In the genomic region with DNA sequence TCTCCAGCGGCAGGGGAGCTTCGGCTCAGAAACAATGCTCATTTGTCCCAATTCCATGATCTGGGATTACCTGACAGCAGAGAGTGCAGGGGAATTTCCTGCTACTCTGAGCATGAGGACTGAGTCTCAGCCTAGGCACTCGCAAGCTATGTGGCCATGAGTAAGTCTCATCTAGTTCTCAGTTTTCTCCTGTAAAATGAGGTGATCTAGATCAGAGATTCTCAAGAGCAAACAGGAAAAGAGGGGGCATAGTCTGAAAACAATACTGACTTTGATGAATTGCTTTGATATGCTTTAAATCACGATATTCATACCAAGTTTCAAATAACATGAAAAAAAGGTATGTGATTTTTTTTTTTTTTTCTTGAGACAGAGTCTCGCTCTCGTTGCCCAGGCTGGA, we compare ENCODE assay signal across 21 cellular contexts.
"Had no signal": no experiment of that assay in that cellular context is flagged by ENCODE, and none has a peak within 500 bp of the region (broad histone marks: within the 10 kb centered on the region; RNA-seq: fewer than 3 reads in every experiment).

No MANE protein-coding gene starts in this region.

- H3K4me3 ChIP-seq: MG63 had no signal

- H3K9me3 ChIP-seq: MG63, SK-N-SH had no signal

- DNase-seq: Karpas-422, KG1, MG63, NCI-H1092, NCI-H1105 treated with DMSO at 0.1 percent for 48 hours, NCI-H1436, NCI-H187, NCI-H2029, NCI-H2081 treated with DMSO at 0.1 percent for 48 hours, NCI-H2171, NCI-H226, NCI-H446, NCI-H510A, NCI-H524 treated with DMSO at 0.1 percent for 48 hours, NCI-H69, NCI-H774, RPMI8226, SHP77, SK-N-SH, SW 1271 had no signal

- H3K27me3 ChIP-seq: MG63 had no signal

- H3K27ac ChIP-seq: HL-60 had no signal
